ENCODE assay signal across 29 cellular contexts in the genomic region with DNA sequence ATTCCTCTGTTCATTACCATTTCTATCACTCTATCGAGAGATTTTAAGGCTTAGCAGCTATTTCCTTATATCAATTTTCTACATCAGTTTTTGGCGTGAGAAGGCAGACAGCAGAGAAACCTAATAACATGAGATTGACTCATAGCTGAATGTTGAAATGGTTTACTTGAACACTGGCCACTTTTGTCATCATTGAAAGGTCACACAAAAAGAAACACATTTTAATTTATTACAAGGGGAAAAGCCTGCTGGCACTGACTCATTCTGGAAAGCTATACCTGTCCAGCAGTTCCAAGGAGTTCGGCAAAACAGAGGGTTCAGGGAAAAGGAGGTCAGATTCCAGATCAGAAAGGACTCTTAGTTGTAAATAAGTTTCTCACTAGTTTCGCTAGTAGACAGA.
A peak's percentile ranks its signal among the peaks of the same experiment; 100 is the strongest.
DNase-seq lines count a peak whose midpoint lies in the region; ATAC-seq, FAIRE-seq and TF ChIP-seq lines count a peak whose summit lies in the region.
"Had no signal": no experiment of that assay in that cellular context is flagged by ENCODE, and none has a peak within 500 bp of the region (broad histone marks: within the 10 kb centered on the region; RNA-seq: fewer than 3 reads in every experiment).

No MANE protein-coding gene starts in this region.

- no peak overlapping the region for H3K9ac ChIP-seq in IMR-90 (ENCODE audit: low read depth, low read length)
- H3K9ac ChIP-seq in astrocyte (ENCODE audit: low read length), result no peak overlapping the region
- H3K9ac ChIP-seq in mesendoderm (ENCODE audit: low read length), result no peak overlapping the region
- H3K9ac ChIP-seq: SK-N-SH had no signal

- H3K4me1 Mint-ChIP-seq in astrocyte (ENCODE audit: low read depth, unreplicated experiment), result no peaks in the 10 kb centered on the region
- H3K4me1 Mint-ChIP-seq: activated CD4-positive, alpha-beta T cell treated with anti-CD3 and anti-CD28 coated beads for 36 hours; central memory CD8-positive, alpha-beta T cell had no signal

- TF ChIP-seq CTCF in AG09319 (IDR thresholded peaks at IDR 0.05; ENCODE audit: low read depth, low read length), result no peak
- TF ChIP-seq CTCF in IMR-90 (conservative IDR thresholded peaks at IDR 0.05; ENCODE audit: low read depth, low read length), result no peak
- no peak for TF ChIP-seq CTCF in astrocyte (IDR thresholded peaks at IDR 0.05; ENCODE audit: insufficient read depth, low read depth, low read length)

- no TSS peak for BruUV-seq in IMR-90 (replicated peaks; lab: Mats Ljungman, UMichigan)

- intact Hi-C loops in IMR-90 (cut with micrococcal nuclease), result no loop called here

- no peaks in the 10 kb centered on the region for H3K79me1 ChIP-seq in IMR-90 (ENCODE audit: low read depth in 1 of 2, low read length in 2 of 2)
- H3K79me1 ChIP-seq in mesendoderm (ENCODE audit: low read length), result no peaks in the 10 kb centered on the region

- peaks cover 15% of the 10 kb centered on the region for H3K27me3 Mint-ChIP-seq in astrocyte (ENCODE audit: low read depth, unreplicated experiment)
- H3K27me3 Mint-ChIP-seq: activated CD4-positive, alpha-beta T cell treated with anti-CD3 and anti-CD28 coated beads for 36 hours; central memory CD8-positive, alpha-beta T cell had no signal

- POLR2A ChIA-PET in IMR-90 (lab: Charles Lee; ENCODE audit: unreplicated experiment), result no interaction called here

- peaks cover 2% of the 10 kb centered on the region; the same call in 1 of the 2 replicates for H3K9me3 ChIP-seq in IMR-90 (ENCODE audit: control insufficient read depth, insufficient read depth, low read length)
- H3K9me3 ChIP-seq in astrocyte (ENCODE audit: insufficient read depth, low read depth, low read length), result peaks cover under 1% of the 10 kb centered on the region
- H3K9me3 ChIP-seq: pancreas, SK-N-SH had no signal

- no peaks in the 10 kb centered on the region for H4K20me1 ChIP-seq in IMR-90 (ENCODE audit: insufficient read depth, low read length)
- no peaks in the 10 kb centered on the region for H4K20me1 ChIP-seq in astrocyte (ENCODE audit: insufficient read depth, low read length)

- H3K23ac ChIP-seq in IMR-90 (ENCODE audit: low read depth, low read length) (no peak overlapping the region), mesendoderm (ENCODE audit: low read length) (no peak overlapping the region)

- no peak overlapping the region for H3K14ac ChIP-seq in IMR-90 (replicated peaks; ENCODE audit: low read depth, low read length)

- H3K18ac ChIP-seq in IMR-90 (ENCODE audit: low read depth, low read length) (no peak overlapping the region), mesendoderm (ENCODE audit: low read length) (no peak overlapping the region)

- no CpG with 5 or more reads among the region's 4 CpGs for WGBS in IMR-90 (ENCODE audit: extremely low coverage in 2 of 2, insufficient read length in 1 of 2), 2 experiments
- WGBS in mesendoderm (ENCODE audit: extremely low coverage, insufficient coverage, low lambda C conversion rate), result no CpG with 5 or more reads among the region's 4 CpGs

- TF ChIP-seq RAD21 in IMR-90 (IDR thresholded peaks at IDR 0.05; ENCODE audit: low read length), result no peak

- H3K9me3 Mint-ChIP-seq in astrocyte (ENCODE audit: unreplicated experiment), result peaks cover 4% of the 10 kb centered on the region

- no peaks in the 10 kb centered on the region; the same call in 1 of the 2 replicates for H3K27me3 ChIP-seq in IMR-90 (ENCODE audit: control insufficient read depth, insufficient read depth, low read length)
- H3K27me3 ChIP-seq in astrocyte (ENCODE audit: insufficient read depth, low read length), result no peaks in the 10 kb centered on the region
- no peaks in the 10 kb centered on the region for H3K27me3 ChIP-seq in mesendoderm (ENCODE audit: insufficient read depth, low read length, poor library complexity)
- H3K27me3 ChIP-seq: gastroesophageal sphincter, pancreas, Peyer's patch had no signal

- H3K4me1 ChIP-seq in IMR-90 (ENCODE audit: control insufficient read depth, insufficient read depth, low read length) (no peaks in the 10 kb centered on the region), astrocyte (ENCODE audit: insufficient read depth, low read length) (no peaks in the 10 kb centered on the region), mesendoderm (ENCODE audit: control insufficient read depth, low read depth, low read length) (no peaks in the 10 kb centered on the region)
- H3K4me1 ChIP-seq: gastroesophageal sphincter, pancreas, Peyer's patch had no signal

- H3K4me3 ChIP-seq in IMR-90 (ENCODE audit: insufficient read depth, low read depth, low read length), result no peak overlapping the region
- no peak overlapping the region for H3K4me3 ChIP-seq in astrocyte (ENCODE audit: insufficient read depth, low read depth, low read length)
- no peak overlapping the region for H3K4me3 ChIP-seq in mesendoderm (ENCODE audit: low read length)
- H3K4me3 ChIP-seq: gastroesophageal sphincter, mucosa of descending colon, pancreas, Peyer's patch had no signal

- no peak overlapping the region for H3K4ac ChIP-seq in IMR-90 (ENCODE audit: low read depth, low read length)
- no peak overlapping the region for H3K4ac ChIP-seq in mesendoderm (ENCODE audit: low read depth, low read length)

- H2BK5ac ChIP-seq in IMR-90 (ENCODE audit: low read depth, low read length, poor library complexity, severe bottlenecking) (no peak overlapping the region), mesendoderm (ENCODE audit: low read length) (no peak overlapping the region)

- no peaks in the 10 kb centered on the region for H3K36me3 Mint-ChIP-seq in astrocyte (ENCODE audit: low read depth, unreplicated experiment)

- H2AK5ac ChIP-seq in IMR-90 (ENCODE audit: low read depth, low read length) (no peak overlapping the region), mesendoderm (ENCODE audit: low read length) (no peak overlapping the region)

- H2BK120ac ChIP-seq in IMR-90 (ENCODE audit: low read depth, low read length) (no peak overlapping the region), mesendoderm (ENCODE audit: low read depth, low read length) (no peak overlapping the region)

- FAIRE-seq in astrocyte (lab: Jason Lieb, UNC), result no peak
- FAIRE-seq: D721Med, islet of Langerhans, pancreas had no signal

- dilution Hi-C loops in IMR-90 (cut with HindIII; ENCODE audit: low sequenced_read_pairs, unreplicated experiment), result no loop called here

- H2AFZ ChIP-seq in IMR-90 (replicated peaks; ENCODE audit: low read length, poor library complexity) (no peak overlapping the region), astrocyte (ENCODE audit: low read depth, low read length) (no peak overlapping the region)

- ATAC-seq in IMR-90 (ENCODE audit: low read depth) (no peak), HG03460 (IDR thresholded peaks at IDR 0.05; ENCODE audit: unreplicated experiment) (no peak)
- ATAC-seq: activated CD4-positive, alpha-beta T cell treated with anti-CD3 and anti-CD28 coated beads for 36 hours; gastroesophageal sphincter; HCT116; mucosa of descending colon; right cardiac atrium; stimulated activated naive CD8-positive, alpha-beta T cell treated with anti-CD3 and anti-CD28 coated beads, Interleukin-15, Interleukin-2, amounts not matched to agents 100 U/mL and 50 U/mL, for 24 hours had no signal

- DNase-seq in AG09319 (ENCODE audit: extremely low read depth, low read depth) (peak; percentile 35), IMR-90 (peak; percentile 24), astrocyte (ENCODE audit: low read depth) (peak; percentile 63), foreskin melanocyte (peak; percentile 33), mesendoderm (no peak), NCI-H2107 (lab: John Stamatoyannopoulos, UW) (no peak), SHP77 treated with DMSO at 0.1 percent for 48 hours (lab: John Stamatoyannopoulos, UW) (no peak)
- DNase-seq: activated CD4-positive, alpha-beta T cell treated with anti-CD3 and anti-CD28 coated beads for 36 hours; activated naive CD4-positive, alpha-beta T cell treated with anti-CD3 and anti-CD28 coated beads for 36 hours; activated T-cell treated with anti-CD3 and anti-CD28 coated beads, Interleukin-2, amount 50 U/mL, for 48 hours; amygdala; dermis blood vessel endothelial cell; mucosa of descending colon; NCI-H1105 treated with DMSO at 0.1 percent for 48 hours; NCI-H2081 treated with DMSO at 0.1 percent for 48 hours; NK-92 treated with Interleukin-12 subunit alpha and Interleukin-12 subunit beta, amount 100 ng/mL, for 24 hours; pancreas; Peyer's patch; right cardiac atrium; SK-N-SH; stimulated activated CD4-positive, alpha-beta T cell treated with anti-CD3 and anti-CD28 coated beads, Interleukin-15, amount 100 ng/mL, for 24 hours; stimulated activated naive CD8-positive, alpha-beta T cell treated with anti-CD3 and anti-CD28 coated beads, Interleukin-15, Interleukin-2, amounts not matched to agents 100 U/mL and 50 U/mL, for 24 hours had no signal

- H3K27ac ChIP-seq in IMR-90 (ENCODE audit: insufficient read depth, low read length) (no peak overlapping the region), astrocyte (ENCODE audit: low read depth, low read length) (no peak overlapping the region), mesendoderm (ENCODE audit: low read depth, low read length) (no peak overlapping the region)
- H3K27ac ChIP-seq: C4-2B, gastroesophageal sphincter, pancreas, Peyer's patch had no signal

- no peak overlapping the region for H2AK9ac ChIP-seq in IMR-90 (replicated peaks; ENCODE audit: low read depth, low read length, poor library complexity)

- no peak overlapping the region for H3K56ac ChIP-seq in IMR-90 (ENCODE audit: extremely low read depth, insufficient read depth, low read length)
- H3K56ac ChIP-seq in mesendoderm (ENCODE audit: low read length), result no peak overlapping the region

- no peak for TF ChIP-seq POLR2A in IMR-90 (IDR thresholded peaks at IDR 0.05; ENCODE audit: low read depth, low read length)

- in situ Hi-C loops in IMR-90 (cut with MboI; ENCODE audit: low sequenced_read_pairs), result no loop called here

- no peak overlapping the region for H3K27ac Mint-ChIP-seq in astrocyte (ENCODE audit: unreplicated experiment)
- H3K27ac Mint-ChIP-seq: activated CD4-positive, alpha-beta T cell treated with anti-CD3 and anti-CD28 coated beads for 36 hours; activated naive CD4-positive, alpha-beta T cell treated with anti-CD3 and anti-CD28 coated beads for 36 hours had no signal

- H2BK15ac ChIP-seq in IMR-90 (ENCODE audit: low read depth, low read length) (no peak overlapping the region), mesendoderm (replicated peaks; ENCODE audit: low read depth) (no peak overlapping the region)

- CTCF ChIA-PET in IMR-90 (lab: Yijun Ruan, JAX), result interaction anchor here (0.5 kb wide), 1 partner anchor 188 kb away, joined by 4 read pairs; no protein-coding TSS in a partner anchor

- H3K79me2 ChIP-seq in astrocyte (ENCODE audit: insufficient read depth, low read length) (no peaks in the 10 kb centered on the region), mesendoderm (ENCODE audit: control insufficient read depth, insufficient read depth, low read length) (no peaks in the 10 kb centered on the region)

- no peaks in the 10 kb centered on the region for H3K9me1 ChIP-seq in IMR-90 (ENCODE audit: insufficient read depth, low read length)

- H4K8ac ChIP-seq in IMR-90 (ENCODE audit: low read depth in 2 of 2, low read length in 2 of 2) (no peak overlapping the region), mesendoderm (ENCODE audit: low read depth, low read length) (no peak overlapping the region)

- no peak overlapping the region for H4K91ac ChIP-seq in IMR-90 (ENCODE audit: insufficient read depth, low read depth, low read length)

- H3K4me3 Mint-ChIP-seq in astrocyte (ENCODE audit: unreplicated experiment), result no peak overlapping the region
- H3K4me3 Mint-ChIP-seq: activated CD4-positive, alpha-beta T cell treated with anti-CD3 and anti-CD28 coated beads for 36 hours; activated naive CD4-positive, alpha-beta T cell treated with anti-CD3 and anti-CD28 coated beads for 36 hours; central memory CD8-positive, alpha-beta T cell had no signal

- no peak overlapping the region for H2BK20ac ChIP-seq in IMR-90 (ENCODE audit: low read depth, low read length)

- H3K36me3 ChIP-seq in IMR-90 (ENCODE audit: control insufficient read depth, insufficient read depth, low read length) (no peaks in the 10 kb centered on the region), astrocyte (ENCODE audit: insufficient read depth, low read length) (no peaks in the 10 kb centered on the region), mesendoderm (ENCODE audit: control insufficient read depth, insufficient read depth, low read length) (no peaks in the 10 kb centered on the region)
- H3K36me3 ChIP-seq: gastroesophageal sphincter, pancreas, Peyer's patch had no signal

- H4K5ac ChIP-seq in IMR-90 (ENCODE audit: low read depth, low read length) (no peak overlapping the region), mesendoderm (ENCODE audit: low read length) (no peak overlapping the region)

- no peak overlapping the region for H3K4me2 ChIP-seq in IMR-90 (ENCODE audit: low read depth, low read length)
- H3K4me2 ChIP-seq in astrocyte (ENCODE audit: low read length), result peak overlapping the region; percentile 8
- no peak overlapping the region for H3K4me2 ChIP-seq in mesendoderm (ENCODE audit: low read length)
- H3K4me2 ChIP-seq: SK-N-SH had no signal

Comparison
In these comparisons a context has a peak if more than half of its experiments do, and no peak if none do; other contexts are left out.
1. DNase-seq: peak in AG09319 (single experiment), IMR-90 (single experiment), astrocyte (single experiment) and foreskin melanocyte (single experiment); none in mesendoderm (single experiment), NCI-H2107 (single experiment) and SHP77 treated with DMSO at 0.1 percent for 48 hours (single experiment).